9 cellular contexts compared by ENCODE assay signal in genomic region chr10:74924251-74924954, GRCh38.
A peak's percentile ranks its signal among the peaks of the same experiment; 100 is the strongest.
DNase-seq lines count a peak whose midpoint lies in the region; ATAC-seq and TF ChIP-seq lines count a peak whose summit lies in the region.
"Had no signal": no experiment of that assay in that cellular context is flagged by ENCODE, and none has a peak within 500 bp of the region (broad histone marks: within the 10 kb centered on the region; RNA-seq: fewer than 3 reads in every experiment).

No MANE protein-coding gene starts in this region.

- no TSS peak for BruUV-seq in Calu3 (replicated peaks; lab: Mats Ljungman, UMichigan)

- peaks cover 65% of the 10 kb centered on the region for H3K4me1 Mint-ChIP-seq in Calu3 (ENCODE audit: low read depth, unreplicated experiment)

- H3K4me2 ChIP-seq in parathyroid adenoma (ENCODE audit: low read length): peak overlapping the region; percentile 10

- H3K4me1 ChIP-seq in parathyroid adenoma: peaks cover 13% of the 10 kb centered on the region

- no peaks in the 10 kb centered on the region for H3K9me3 ChIP-seq in parathyroid adenoma (ENCODE audit: control insufficient read depth, low read length)

- H3K27ac ChIP-seq in parathyroid adenoma: no peak overlapping the region

- H3K36me3 Mint-ChIP-seq in Calu3 (ENCODE audit: insufficient read depth, unreplicated experiment): no peaks in the 10 kb centered on the region

- H3K9ac ChIP-seq in parathyroid adenoma: no peak overlapping the region

- CTCF ChIA-PET in Calu3 (lab: Charles Lee): no interaction called here

- no peak overlapping the region for H3K4me3 Mint-ChIP-seq in Calu3 (ENCODE audit: low read depth, unreplicated experiment)
- H3K4me3 Mint-ChIP-seq: activated B cell treated with CpG ODN at 0.5 μM for 24 hours had no signal

- peaks cover 25% of the 10 kb centered on the region for H3K79me2 ChIP-seq in parathyroid adenoma

- H3K9me3 Mint-ChIP-seq in Calu3 (ENCODE audit: low read depth, unreplicated experiment): peaks cover 4% of the 10 kb centered on the region

- DNase-seq in Calu3 (peak; percentile 35), RKO (ENCODE audit: low spot score) (peak; percentile 72), fibroblast of peridontal ligament (ENCODE audit: extremely low read depth) (peak; percentile 98), NCI-H1436 treated with DMSO at 0.1 percent for 48 hours (lab: John Stamatoyannopoulos, UW) (no peak)
- DNase-seq: activated B cell treated with CpG ODN at 0.5 μM for 24 hours had no signal

- H3K27ac Mint-ChIP-seq in Calu3 (ENCODE audit: unreplicated experiment): peak overlapping the region; percentile 69
- H3K27ac Mint-ChIP-seq: activated B cell treated with CpG ODN at 0.5 μM for 24 hours had no signal

- H3K4me3 ChIP-seq in parathyroid adenoma (ENCODE audit: low read depth, low read length): no peak overlapping the region

- ATAC-seq in HG02588 (IDR thresholded peaks at IDR 0.05; ENCODE audit: unreplicated experiment) (no peak), GM18498 (IDR thresholded peaks at IDR 0.05; ENCODE audit: unreplicated experiment) (no peak), HG02840 (IDR thresholded peaks at IDR 0.05; ENCODE audit: low FRiP score, unreplicated experiment) (no peak)

- no peaks in the 10 kb centered on the region for H3K27me3 Mint-ChIP-seq in Calu3 (ENCODE audit: unreplicated experiment)
- H3K27me3 Mint-ChIP-seq: activated B cell treated with CpG ODN at 0.5 μM for 24 hours had no signal

- no peak overlapping the region for H2AFZ ChIP-seq in parathyroid adenoma

- H3K27me3 ChIP-seq in parathyroid adenoma (ENCODE audit: control insufficient read depth, insufficient read depth, low read length): no peaks in the 10 kb centered on the region

- TF ChIP-seq CTCF in Calu3 (IDR thresholded peaks at IDR 0.05; ENCODE audit: unreplicated experiment) (no peak), parathyroid adenoma (IDR thresholded peaks at IDR 0.05) (no peak)

- intact Hi-C loops in Calu3 (cut with micrococcal nuclease; ENCODE audit: unreplicated experiment): loop anchor here (5.0 kb wide), 1 partner anchor 97 kb away; the partner anchor contains the start of gene KAT6B

- no peaks in the 10 kb centered on the region for H3K36me3 ChIP-seq in parathyroid adenoma (ENCODE audit: control insufficient read depth, insufficient read depth, low read length)
